ENCODE assay signal across 8 cellular contexts in genomic region chr10:103451871-103452713, GRCh38. TPM values are rescaled to one million over a fixed set of nuclear protein-coding genes. Genes with fewer than 3 reads are reported as not detected.
DNase-seq lines count a peak whose midpoint lies in the region; ATAC-seq, FAIRE-seq and TF ChIP-seq lines count a peak whose summit lies in the region.

CALHM2 (minus strand) TSS chr10:103452370; CDS start chr10:103449941, 2,429 bp downstream.

- H3K79me2 ChIP-seq in DND-41 (ENCODE audit: insufficient read depth, low read length), result peaks cover 7% of the 10 kb centered on the region; the same call in 1 of the 2 replicates
- no peaks in the 10 kb centered on the region for H3K79me2 ChIP-seq in HepG2 (ENCODE audit: insufficient read depth, low read length)

- H3K36me3 Mint-ChIP-seq in activated CD4-positive, alpha-beta T cell treated with anti-CD3 and anti-CD28 coated beads for 36 hours (ENCODE audit: low read depth), result peaks cover 21% of the 10 kb centered on the region

- TF ChIP-seq RAD21 in HepG2 (CRISPR knock-in tag; IDR thresholded peaks at IDR 0.05), result no peak

- TF ChIP-seq CTCF in DND-41 (IDR thresholded peaks at IDR 0.05; ENCODE audit: borderline replicate concordance, extremely low read depth, low read length, poor library complexity, severe bottlenecking) (no peak), HepG2 (CRISPR knock-in tag; IDR thresholded peaks at IDR 0.05) (no peak)

- no TSS peak for BruUV-seq in HepG2 (replicated peaks; lab: Mats Ljungman, UMichigan)

- H3K4me1 Mint-ChIP-seq in activated CD4-positive, alpha-beta T cell treated with anti-CD3 and anti-CD28 coated beads for 36 hours, result peaks cover 40% of the 10 kb centered on the region

- H3K9ac ChIP-seq in DND-41 (ENCODE audit: low read depth, low read length) (peak within 1 kb of the TSS; percentile 77), HepG2 (ENCODE audit: insufficient read depth, low read depth, low read length) (peak within 1 kb of the TSS; percentile 30; the same call in 1 of the 2 replicates)

- CTCF ChIA-PET in activated CD4-positive, alpha-beta T cell treated with anti-CD3 and anti-CD28 coated beads for 36 hours (lab: Charles Lee), result interaction anchor here (0.8 to 3.1 kb wide), 5 partner anchors 29 to 39 kb away, joined by 3 to 11 read pairs (median 3); no protein-coding TSS in a partner anchor
- CTCF ChIA-PET in HepG2 (lab: Yijun Ruan, JAX; ENCODE audit: low intra/inter-chr PET ratio, low total read pairs), result no interaction called here

- H3K9me3 ChIP-seq in DND-41 (ENCODE audit: insufficient read depth, low read length, severe bottlenecking), result no peaks in the 10 kb centered on the region
- H3K9me3 ChIP-seq in HepG2 (ENCODE audit: low read length), result no peaks in the 10 kb centered on the region

- H3K27me3 ChIP-seq in DND-41 (ENCODE audit: insufficient read depth, low read length, poor library complexity) (no peaks in the 10 kb centered on the region), HepG2 (ENCODE audit: control insufficient read depth in 1 of 2, insufficient read depth in 2 of 2, low read length in 2 of 2) (peaks cover 2 to 32% of the 10 kb centered on the region in 2 experiments)

- no peak for FAIRE-seq in HepG2 (lab: Jason Lieb, UNC)

- peak within 1 kb of the TSS; percentile 78 for H3K27ac Mint-ChIP-seq in activated CD4-positive, alpha-beta T cell treated with anti-CD3 and anti-CD28 coated beads for 36 hours

- peak within 1 kb of the TSS; percentile 79 for H3K4me3 Mint-ChIP-seq in activated CD4-positive, alpha-beta T cell treated with anti-CD3 and anti-CD28 coated beads for 36 hours

- no peaks in the 10 kb centered on the region for H3K9me3 Mint-ChIP-seq in activated CD4-positive, alpha-beta T cell treated with anti-CD3 and anti-CD28 coated beads for 36 hours (ENCODE audit: low read depth)

- H3K4me3 ChIP-seq in DND-41 (ENCODE audit: low read depth in 1 of 2, low read length in 2 of 2), result peak within 1 kb of the TSS; percentile 54 to 71
- H3K4me3 ChIP-seq in HepG2 (replicated peaks in 1 of 3; ENCODE audit: insufficient read depth in 1 of 3, low read depth in 2 of 3, low read length in 3 of 3), result peak within 1 kb of the TSS; percentile 54 to 69 (median 54)

- in situ Hi-C loops in HepG2 (cut with HindIII; ENCODE audit: extremely low pct_ligation_motif_present, low pct_unique_long_range_greater_than_20kb), result no loop called here

- WGBS in HepG2 (ENCODE audit: low lambda C conversion rate), result 8% methylated on average over 23 of the region's 43 CpGs

- TF ChIP-seq EP300 in HepG2 (IDR thresholded peaks at IDR 0.05; ENCODE audit: low read depth in 2 of 2, low read length in 2 of 2), result no peak
- no peak for TF ChIP-seq EP300 in HepG2 (CRISPR knock-in tag; IDR thresholded peaks at IDR 0.05; ENCODE audit: borderline replicate concordance)

- H3K27ac ChIP-seq in DND-41 (ENCODE audit: low read length) (peak within 1 kb of the TSS; percentile 72), cingulate gyrus (ENCODE audit: low read depth, low read length) (peak within 1 kb of the TSS; percentile 85), HepG2 (ENCODE audit: extremely low read length, insufficient read depth, low read length) (no peak within 1 kb of the TSS)

- no peaks in the 10 kb centered on the region for H3K27me3 Mint-ChIP-seq in activated CD4-positive, alpha-beta T cell treated with anti-CD3 and anti-CD28 coated beads for 36 hours

- H3K4me2 ChIP-seq in DND-41 (ENCODE audit: insufficient read depth, low read length) (peak within 1 kb of the TSS; percentile 96), HepG2 (ENCODE audit: low read depth, low read length) (peak within 1 kb of the TSS; percentile 81)

- intact Hi-C loops in activated CD4-positive, alpha-beta T cell treated with anti-CD3 and anti-CD28 coated beads for 36 hours (cut with DNase I, micrococcal nuclease), result loop anchor here (1.0 to 2.0 kb wide), 2 partner anchors 31 to 33 kb away; no protein-coding TSS in a partner anchor
- intact Hi-C loops in HepG2 (cut with micrococcal nuclease; ENCODE audit: unreplicated experiment), result no loop called here

- H3K4me1 ChIP-seq in DND-41 (ENCODE audit: insufficient read depth, low read length) (peaks cover 31% of the 10 kb centered on the region), HepG2 (ENCODE audit: insufficient read depth, low read length) (peaks cover 26% of the 10 kb centered on the region)

- POLR2A ChIA-PET in activated CD4-positive, alpha-beta T cell treated with anti-CD3 and anti-CD28 coated beads for 36 hours (lab: Charles Lee), result interaction anchor here (0.8 to 1.2 kb wide), 2 partner anchors 9 to 55 kb away, joined by 3 read pairs; partner anchors contain the start of gene PDCD11
- POLR2A ChIA-PET in HepG2 (lab: Yijun Ruan, JAX), result interaction anchor here (1.0 kb wide), 1 partner anchor 10 kb away, joined by 3 read pairs; no protein-coding TSS in a partner anchor

- ATAC-seq in DND-41 (ENCODE audit: insufficient read depth, low read depth) (peak; percentile 87), GM21723 (IDR thresholded peaks at IDR 0.05; ENCODE audit: unreplicated experiment) (peak; percentile 70), HepG2 (peak; percentile 77), GM18519 (IDR thresholded peaks at IDR 0.05; ENCODE audit: low FRiP score, unreplicated experiment) (no peak)
- peak; percentile 80 for ATAC-seq in activated CD4-positive, alpha-beta T cell treated with anti-CD3 and anti-CD28 coated beads for 36 hours

- DNase-seq in DND-41, result peak; percentile 76
- DNase-seq in NCI-H1105 treated with DMSO at 0.1 percent for 48 hours (lab: John Stamatoyannopoulos, UW), result peak; percentile 46
- peak; percentile 81 for DNase-seq in activated CD4-positive, alpha-beta T cell treated with anti-CD3 and anti-CD28 coated beads for 36 hours
- DNase-seq in HepG2 (ENCODE audit: low spot score), result peak; percentile 13
- peak; percentile 67 for DNase-seq in stimulated activated CD4-positive, alpha-beta T cell treated with anti-CD3 and anti-CD28 coated beads, Interleukin-4, amount 100 ng/mL, for 24 hours

- H4K20me1 ChIP-seq in DND-41 (ENCODE audit: insufficient read depth, low read length) (peaks cover 4% of the 10 kb centered on the region; the same call in 1 of the 2 replicates), HepG2 (ENCODE audit: insufficient read depth, low read length) (no peaks in the 10 kb centered on the region)

- H2AFZ ChIP-seq in DND-41 (ENCODE audit: low read depth, low read length) (peak within 1 kb of the TSS; percentile 99), HepG2 (ENCODE audit: low read length) (no peak within 1 kb of the TSS)

- no peak for TF ChIP-seq POLR2A in HepG2 (IDR thresholded peaks at IDR 0.05; ENCODE audit: insufficient read depth in 1 of 2, low read depth in 2 of 2, low read length in 2 of 2)

- peaks cover 26% of the 10 kb centered on the region for H3K36me3 ChIP-seq in DND-41 (ENCODE audit: insufficient read depth, low read length)
- H3K36me3 ChIP-seq in HepG2 (replicated peaks in 1 of 2; ENCODE audit: control insufficient read depth in 1 of 2, insufficient read depth in 2 of 2, low read length in 2 of 2), result no peaks in the 10 kb centered on the region

TF ChIP-seq in HepG2, 621 proteins besides CTCF, POLR2A, EP300 and RAD21 (continues in another document):
- TF ChIP-seq NR2F1 (CRISPR knock-in tag; IDR thresholded peaks at IDR 0.05), result no peak
- TF ChIP-seq NBN (conservative IDR thresholded peaks at IDR 0.05), result no peak
- TF ChIP-seq ZSCAN22 (CRISPR knock-in tag; IDR thresholded peaks at IDR 0.05), result no peak
- TF ChIP-seq GMEB1 (CRISPR knock-in tag; IDR thresholded peaks at IDR 0.05; ENCODE audit: borderline replicate concordance), result no peak
- TF ChIP-seq CBFB (CRISPR knock-in tag; IDR thresholded peaks at IDR 0.05), result no peak

RNA-seq across cellular contexts. Expression of gene CALHM2, which starts in this region (rescaled TPM):
- total RNA-seq in activated CD4-positive, alpha-beta T cell treated with anti-CD3 and anti-CD28 coated beads for 36 hours, result 10 to 100 TPM; 10.1 to 12.0 TPM
- total RNA-seq in HepG2 (2016; rRNA removed; fragmentation: Illumina TruSeq; extraction: Trizol), result not detected in 2 replicates
- total RNA-seq in HepG2 (2016; cell fraction: cytosol; rRNA removed; fragmentation: Illumina TruSeq; extraction: Trizol; ENCODE audit: low read depth), result not detected in 2 replicates
- 0.06 TPM in 1 of 2 replicates, not detected in the other for total RNA-seq in HepG2 (2016; cell fraction: insoluble cytoplasmic fraction; rRNA removed; fragmentation: Illumina TruSeq; extraction: Trizol)
- 0.10 TPM in 1 of 2 replicates, not detected in the other for total RNA-seq in HepG2 (2016; cell fraction: membrane; rRNA removed; fragmentation: Illumina TruSeq; extraction: Trizol)
- total RNA-seq in HepG2 (2016; cell fraction: nucleus; rRNA removed; fragmentation: Illumina TruSeq; extraction: Trizol), result not detected in 2 replicates
- polyA plus RNA-seq in HepG2 (2011; rRNA removed), result 0.15 TPM in 1 of 2 replicates, not detected in the other
- 0.09 and 0.15 TPM in 2 replicates for polyA plus RNA-seq in HepG2 (2011; cell fraction: cytosol; rRNA removed)
- 0.09 and 0.19 TPM in 2 replicates for polyA plus RNA-seq in HepG2 (2011; cell fraction: nucleus; rRNA removed)
- polyA plus RNA-seq in HepG2 (2012), result 0.24 and 0.43 TPM in 2 replicates
- not detected in 2 replicates for polyA plus RNA-seq in HepG2 (2016; cell fraction: cytosol; fragmentation: Illumina TruSeq; extraction: Trizol; ENCODE audit: low read depth)
- polyA plus RNA-seq in HepG2 (2016; cell fraction: insoluble cytoplasmic fraction; fragmentation: Illumina TruSeq; extraction: Trizol; ENCODE audit: low read depth), result not detected in 2 replicates
- polyA plus RNA-seq in HepG2 (2016; cell fraction: membrane; fragmentation: Illumina TruSeq; extraction: Trizol; ENCODE audit: low read depth), result 0.17 TPM in 1 of 2 replicates, not detected in the other
- not detected in 2 replicates for polyA plus RNA-seq in HepG2 (2016; cell fraction: nucleus; fragmentation: Illumina TruSeq; extraction: Trizol; ENCODE audit: insufficient read depth, low read depth)
- polyA minus RNA-seq in HepG2 (2011; rRNA and poly(A)+ RNA removed; ENCODE audit: low replicate concordance), result 0.24 and 3.0 TPM in 2 replicates
- polyA minus RNA-seq in HepG2 (2011; cell fraction: cytosol; rRNA and poly(A)+ RNA removed), result not detected in 2 replicates
- not detected in 2 replicates for polyA minus RNA-seq in HepG2 (2011; cell fraction: nucleus; rRNA and poly(A)+ RNA removed)

Comparison
In these comparisons a context has a peak if more than half of its experiments do, and no peak if none do; other contexts are left out.
1. RNA of gene CALHM2 (total RNA-seq): 10.1 to 12.0 TPM in activated CD4-positive, alpha-beta T cell treated with anti-CD3 and anti-CD28 coated beads for 36 hours; 0.06 to 0.10 TPM in HepG2; every median in the first group is over 4 times any median in the second.
2. DNase-seq: peak in every context shown above with its lines; median percentile 81 in activated CD4-positive, alpha-beta T cell treated with anti-CD3 and anti-CD28 coated beads for 36 hours; 76 in DND-41; 67 in stimulated activated CD4-positive, alpha-beta T cell treated with anti-CD3 and anti-CD28 coated beads, Interleukin-4, amount 100 ng/mL, for 24 hours; 46 in NCI-H1105 treated with DMSO at 0.1 percent for 48 hours; 13 in HepG2.